Comparison of ENCODE assay signal across 9 cellular contexts in genomic region chr10:79444243-79445119, GRCh38. TPM values are rescaled to one million over a fixed set of nuclear protein-coding genes. Genes with fewer than 3 reads are reported as not detected.
A peak's percentile ranks its signal among the peaks of the same experiment; 100 is the strongest.
DNase-seq lines count a peak whose midpoint lies in the region; TF ChIP-seq lines count a peak whose summit lies in the region.
"Had no signal": no experiment of that assay in that cellular context is flagged by ENCODE, and none has a peak within 500 bp of the region (broad histone marks: within the 10 kb centered on the region; RNA-seq: fewer than 3 reads in every experiment).

No MANE protein-coding gene starts in this region.

- H3K27ac Mint-ChIP-seq in activated CD4-positive, alpha-beta T cell treated with anti-CD3 and anti-CD28 coated beads, Interleukin-2, amount 10 ng/mL, durations not matched to agents 24 days and 14 days: peak overlapping the region; percentile 66

- H3K9me3 Mint-ChIP-seq in activated CD4-positive, alpha-beta T cell treated with anti-CD3 and anti-CD28 coated beads, Interleukin-2, amount 10 ng/mL, durations not matched to agents 24 days and 14 days: no peaks in the 10 kb centered on the region

- H3K4me1 ChIP-seq in HEK293 (ENCODE audit: control insufficient read depth, insufficient read depth, low read length): peaks cover 15% of the 10 kb centered on the region

- no peaks in the 10 kb centered on the region for H3K9me3 ChIP-seq in HEK293 (ENCODE audit: control insufficient read depth, insufficient read depth, low read depth, low read length)

- intact Hi-C loops in activated CD4-positive, alpha-beta T cell treated with anti-CD3 and anti-CD28 coated beads, Interleukin-2, amount 10 ng/mL, durations not matched to agents 24 days and 14 days (cut with micrococcal nuclease): loop anchor here (1.0 to 10.0 kb wide), 6 partner anchors 10 to 470 kb away; partner anchors contain the start of gene PPIF

- peak overlapping the region; percentile 86 for H3K4me3 Mint-ChIP-seq in activated CD4-positive, alpha-beta T cell treated with anti-CD3 and anti-CD28 coated beads, Interleukin-2, amount 10 ng/mL, durations not matched to agents 24 days and 14 days

- DNase-seq in GM10266 (ENCODE audit: extremely low spot score) (peak; percentile 56), NAMALWA (ENCODE audit: low spot score) (peak; percentile 39), ecto neural progenitor cell (ENCODE audit: low spot score) (peak; percentile 79), medulla oblongata (ENCODE audit: extremely low spot score) (peak; percentile 62), inferior parietal cortex (ENCODE audit: extremely low spot score) (no peak)
- DNase-seq in activated CD4-positive, alpha-beta T cell treated with anti-CD3 and anti-CD28 coated beads, Interleukin-2, amount 10 ng/mL, durations not matched to agents 24 days and 14 days: peak; percentile 88
- DNase-seq in stimulated activated CD8-positive, alpha-beta memory T cell treated with anti-CD3 and anti-CD28 coated beads, Interleukin-4, amount 100 ng/mL, for 48 hours: peak; percentile 66

- H3K4me1 Mint-ChIP-seq in activated CD4-positive, alpha-beta T cell treated with anti-CD3 and anti-CD28 coated beads, Interleukin-2, amount 10 ng/mL, durations not matched to agents 24 days and 14 days: peaks cover 22% of the 10 kb centered on the region

- H3K36me3 ChIP-seq in HEK293 (ENCODE audit: control insufficient read depth in 2 of 2, insufficient read depth in 1 of 2, low read length in 2 of 2): no peaks in the 10 kb centered on the region

- peaks cover 51% of the 10 kb centered on the region for H3K27me3 Mint-ChIP-seq in activated CD4-positive, alpha-beta T cell treated with anti-CD3 and anti-CD28 coated beads, Interleukin-2, amount 10 ng/mL, durations not matched to agents 24 days and 14 days

- CTCF ChIA-PET in HEK293 (lab: Yijun Ruan, JAX): interaction anchor here (0.5 to 1.0 kb wide), 4 partner anchors 24 to 68 kb away, joined by 3 to 5 read pairs (median 3); no protein-coding TSS in a partner anchor

- no peak for TF ChIP-seq CTCF in GM10266 (IDR thresholded peaks at IDR 0.05; ENCODE audit: control insufficient read depth, insufficient read depth, low read depth, missing control alignments)
- no peak for TF ChIP-seq CTCF in HEK293 (tag by site-specific recombination; IDR thresholded peaks at IDR 0.05)

- peak overlapping the region; percentile 60 for H3K4me3 ChIP-seq in HEK293 (ENCODE audit: low read depth, low read length)

- H3K27ac ChIP-seq in HEK293 (ENCODE audit: extremely low read depth, low read depth, low read length): peak overlapping the region; percentile 49
- H3K27ac ChIP-seq: epithelial cell of prostate had no signal

- POLR2A ChIA-PET in HEK293 (lab: Yijun Ruan, JAX): interaction anchor here (0.9 to 1.8 kb wide), 5 partner anchors 10 to 43 kb away, joined by 3 to 7 read pairs (median 3); no protein-coding TSS in a partner anchor

- peaks cover 2% of the 10 kb centered on the region for H3K36me3 Mint-ChIP-seq in activated CD4-positive, alpha-beta T cell treated with anti-CD3 and anti-CD28 coated beads, Interleukin-2, amount 10 ng/mL, durations not matched to agents 24 days and 14 days (ENCODE audit: low read depth)

TF ChIP-seq in HEK293, 187 proteins besides CTCF, POLR2A, EP300 and RAD21 (continues in another document):
- peak; percentile 66 for TF ChIP-seq SP2 (tag by site-specific recombination; IDR thresholded peaks at IDR 0.05)
- TF ChIP-seq KLF10 (tag by site-specific recombination; IDR thresholded peaks at IDR 0.05): 0 out of 2 replicates have a peak, but pooled peaks have one; percentile 4
- peak; percentile 34 for TF ChIP-seq ZNF398 (tag by site-specific recombination; IDR thresholded peaks at IDR 0.05)
- 0 out of 2 replicates have a peak, but pooled peaks have one; percentile 13 for TF ChIP-seq KLF17 (tag by site-specific recombination; IDR thresholded peaks at IDR 0.05)
- TF ChIP-seq ZNF449 (tag by site-specific recombination; IDR thresholded peaks at IDR 0.05): peak; percentile 82
- peak; percentile 65; the same call in 1 of the 2 replicates for TF ChIP-seq SP3 (tag by site-specific recombination; IDR thresholded peaks at IDR 0.05)
- no peak for TF ChIP-seq AEBP2 (tag by site-specific recombination; IDR thresholded peaks at IDR 0.05; ENCODE audit: borderline replicate concordance)
- 0 out of 2 replicates have a peak, but pooled peaks have one; percentile 17 for TF ChIP-seq ZBTB48 (tag by site-specific recombination; IDR thresholded peaks at IDR 0.05)
- TF ChIP-seq ZNF555 (tag by site-specific recombination; conservative IDR thresholded peaks at IDR 0.05): no peak
- peak; percentile 95 for TF ChIP-seq ZBTB17 (tag by site-specific recombination; IDR thresholded peaks at IDR 0.05)
- TF ChIP-seq SP7 (tag by site-specific recombination; IDR thresholded peaks at IDR 0.05): peak; percentile 26; the same call in 1 of the 2 replicates
- TF ChIP-seq ZNF600 (tag by site-specific recombination; IDR thresholded peaks at IDR 0.05): peak; percentile 59
- TF ChIP-seq ZBTB26 (tag by site-specific recombination; optimal IDR thresholded peaks at IDR 0.05): peak; percentile 69
- TF ChIP-seq ZIC2 (tag by site-specific recombination; IDR thresholded peaks at IDR 0.05): peak; percentile 92
- TF ChIP-seq ZNF335 (tag by site-specific recombination; conservative IDR thresholded peaks at IDR 0.05): peak; percentile 90
- TF ChIP-seq ZNF341 (tag by site-specific recombination; IDR thresholded peaks at IDR 0.05; ENCODE audit: low read depth): peak; percentile 72
- 0 out of 2 replicates have a peak, but pooled peaks have one; percentile 28 for TF ChIP-seq ZBTB8A (tag by site-specific recombination; IDR thresholded peaks at IDR 0.05)
- no peak for TF ChIP-seq ZNF514 (tag by site-specific recombination; IDR thresholded peaks at IDR 0.05)
- TF ChIP-seq ZNF423 (tag by site-specific recombination; IDR thresholded peaks at IDR 0.05): peak; percentile 28; the same call in 1 of the 2 replicates

RNA-seq across cellular contexts. Expression of gene ZCCHC24, which starts 0.9 kb away (rescaled TPM):
- total RNA-seq in activated CD4-positive, alpha-beta T cell treated with anti-CD3 and anti-CD28 coated beads, Interleukin-2, amount 10 ng/mL, durations not matched to agents 24 days and 14 days: 0.66 and 1.4 TPM in 2 replicates
